1 cellular context compared by ENCODE assay signal in the genomic region with DNA sequence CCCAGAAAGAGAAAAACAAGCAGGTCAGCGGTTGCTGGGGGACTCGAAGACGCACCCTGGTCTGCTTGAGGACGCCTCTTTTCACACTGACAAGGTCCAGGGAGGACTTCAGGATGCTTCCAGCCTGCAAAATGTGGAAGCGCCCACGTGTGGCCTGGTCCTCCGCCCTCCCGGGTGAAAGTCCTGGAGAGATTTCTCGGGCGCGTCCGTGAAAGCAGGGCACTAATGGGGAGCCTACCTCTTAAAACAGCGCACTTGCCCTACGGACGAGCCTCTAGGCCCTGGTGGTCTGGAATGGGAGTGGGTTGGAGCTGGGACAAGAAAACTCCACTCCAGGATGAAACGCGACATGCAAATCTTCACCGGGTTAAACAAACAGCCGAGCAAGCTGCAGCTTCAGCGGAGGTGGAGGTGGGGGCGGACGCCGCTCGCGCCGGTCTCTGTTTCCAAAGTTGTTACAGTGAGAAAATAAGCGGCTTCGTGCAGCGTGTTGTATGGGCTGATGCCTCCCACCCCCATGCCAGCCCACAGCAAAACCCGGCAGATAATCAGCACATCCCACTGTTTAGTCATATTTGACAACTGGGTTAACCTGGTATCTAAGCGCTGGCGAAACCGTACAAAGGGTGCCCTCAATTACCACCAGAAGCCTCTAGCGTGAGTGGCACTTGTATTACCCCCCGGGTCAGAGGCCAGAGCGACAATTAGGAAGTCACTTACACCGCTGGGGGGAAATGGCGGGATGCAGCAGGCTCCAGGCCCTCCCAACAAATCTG.
TF ChIP-seq lines count a peak whose summit lies in the region.

No MANE protein-coding gene starts in this region.

TF ChIP-seq in WTC11, 78 proteins besides CTCF, POLR2A, EP300 and RAD21 (continued from another document):
- TF ChIP-seq, protein P1, sequence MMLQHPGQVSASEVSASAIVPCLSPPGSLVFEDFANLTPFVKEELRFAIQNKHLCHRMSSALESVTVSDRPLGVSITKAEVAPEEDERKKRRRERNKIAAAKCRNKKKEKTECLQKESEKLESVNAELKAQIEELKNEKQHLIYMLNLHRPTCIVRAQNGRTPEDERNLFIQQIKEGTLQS (CRISPR knock-in tag; conservative IDR thresholded peaks at IDR 0.05) = no peak
- TF ChIP-seq ZNF121 (CRISPR knock-in tag; IDR thresholded peaks at IDR 0.05) = no peak
